20 cellular contexts compared by ENCODE assay signal in genomic region chr13:111278258-111278657, GRCh38. TPM values are rescaled to one million over a fixed set of nuclear protein-coding genes. Genes with fewer than 3 reads are reported as not detected.
DNase-seq lines count a peak whose midpoint lies in the region; ATAC-seq and TF ChIP-seq lines count a peak whose summit lies in the region.
"Had no signal": no experiment of that assay in that cellular context is flagged by ENCODE, and none has a peak within 500 bp of the region (broad histone marks: within the 10 kb centered on the region; RNA-seq: fewer than 3 reads in every experiment).

No MANE protein-coding gene starts in this region.

- ATAC-seq in gastrocnemius medialis: peak; percentile 85 to 90
- ATAC-seq: Panc1 had no signal

- TF ChIP-seq POLR2A in gastrocnemius medialis (IDR thresholded peaks at IDR 0.05): peak in 1 of 2 donors; percentile 28

- TF ChIP-seq CTCF in ascending aorta (IDR thresholded peaks at IDR 0.05) (no peak), left ventricle myocardium inferior (IDR thresholded peaks at IDR 0.05; ENCODE audit: borderline replicate concordance) (no peak), gastrocnemius medialis (IDR thresholded peaks at IDR 0.05 in 4 of 5, conservative IDR thresholded peaks at IDR 0.05 in 1 of 5) (no peak)

- no peaks in the 10 kb centered on the region for H3K9me3 Mint-ChIP-seq in T-helper 1 cell treated with Interleukin-12 subunit alpha and Interleukin-12 subunit beta and Interleukin-4 antibody, amounts not matched to agents 30 μg/mL and 1 μg/mL, for 36 hours
- H3K9me3 Mint-ChIP-seq in activated naive CD8-positive, alpha-beta T cell treated with anti-CD3 and anti-CD28 coated beads for 36 hours: no peaks in the 10 kb centered on the region

- no peaks in the 10 kb centered on the region for H3K27me3 Mint-ChIP-seq in T-helper 1 cell treated with Interleukin-12 subunit alpha and Interleukin-12 subunit beta and Interleukin-4 antibody, amounts not matched to agents 30 μg/mL and 1 μg/mL, for 36 hours (ENCODE audit: low read depth)
- H3K27me3 Mint-ChIP-seq in activated naive CD8-positive, alpha-beta T cell treated with anti-CD3 and anti-CD28 coated beads for 36 hours: no peaks in the 10 kb centered on the region

- peak overlapping the region; percentile 14 to 89 for H3K27ac ChIP-seq in ascending aorta
- peak overlapping the region; percentile 85 for H3K27ac ChIP-seq in left ventricle myocardium inferior (replicated peaks)
- H3K27ac ChIP-seq in gastrocnemius medialis: peak overlapping the region; percentile 80 to 86 (median 82)
- H3K27ac ChIP-seq: 22Rv1 had no signal

- peaks cover 17% of the 10 kb centered on the region for H3K4me1 Mint-ChIP-seq in T-helper 1 cell treated with Interleukin-12 subunit alpha and Interleukin-12 subunit beta and Interleukin-4 antibody, amounts not matched to agents 30 μg/mL and 1 μg/mL, for 36 hours (ENCODE audit: low read depth)
- peaks cover 21% of the 10 kb centered on the region for H3K4me1 Mint-ChIP-seq in activated naive CD8-positive, alpha-beta T cell treated with anti-CD3 and anti-CD28 coated beads for 36 hours

- peaks cover 7 to 26% of the 10 kb centered on the region in 2 donors for H3K4me1 ChIP-seq in ascending aorta
- peaks cover 64% of the 10 kb centered on the region for H3K4me1 ChIP-seq in left ventricle myocardium inferior
- H3K4me1 ChIP-seq in gastrocnemius medialis: peaks cover 29 to 36% of the 10 kb centered on the region in 2 donors

- H3K27me3 ChIP-seq in ascending aorta: no peaks in the 10 kb centered on the region
- no peaks in the 10 kb centered on the region for H3K27me3 ChIP-seq in left ventricle myocardium inferior (ENCODE audit: low read depth)
- H3K27me3 ChIP-seq in gastrocnemius medialis: no peaks in the 10 kb centered on the region

- H3K27ac Mint-ChIP-seq in T-helper 1 cell treated with Interleukin-12 subunit alpha and Interleukin-12 subunit beta and Interleukin-4 antibody, amounts not matched to agents 30 μg/mL and 1 μg/mL, for 36 hours: peak overlapping the region; percentile 65
- H3K27ac Mint-ChIP-seq in activated naive CD8-positive, alpha-beta T cell treated with anti-CD3 and anti-CD28 coated beads for 36 hours: no peak overlapping the region

- H3K9me3 ChIP-seq in ascending aorta (no peaks in the 10 kb centered on the region), left ventricle myocardium inferior (replicated peaks) (no peaks in the 10 kb centered on the region), gastrocnemius medialis (no peaks in the 10 kb centered on the region)

- H3K36me3 Mint-ChIP-seq in T-helper 1 cell treated with Interleukin-12 subunit alpha and Interleukin-12 subunit beta and Interleukin-4 antibody, amounts not matched to agents 30 μg/mL and 1 μg/mL, for 36 hours (ENCODE audit: low read depth): peaks cover 30% of the 10 kb centered on the region
- H3K36me3 Mint-ChIP-seq in activated naive CD8-positive, alpha-beta T cell treated with anti-CD3 and anti-CD28 coated beads for 36 hours: peaks cover 19% of the 10 kb centered on the region

- peak overlapping the region; percentile 3 for H3K4me3 Mint-ChIP-seq in T-helper 1 cell treated with Interleukin-12 subunit alpha and Interleukin-12 subunit beta and Interleukin-4 antibody, amounts not matched to agents 30 μg/mL and 1 μg/mL, for 36 hours
- H3K4me3 Mint-ChIP-seq in activated naive CD8-positive, alpha-beta T cell treated with anti-CD3 and anti-CD28 coated beads for 36 hours: no peak overlapping the region

- in situ Hi-C loops in gastrocnemius medialis (cut with MboI; ENCODE audit: low sequenced_read_pairs in 4 of 4): no loop called here

- H3K36me3 ChIP-seq in ascending aorta (peaks cover 47 to 68% of the 10 kb centered on the region in 2 donors), left ventricle myocardium inferior (peaks cover 75% of the 10 kb centered on the region), gastrocnemius medialis (peaks cover 0 to 38% of the 10 kb centered on the region in 2 donors)

- H3K4me3 ChIP-seq in ascending aorta: no peak overlapping the region
- no peak overlapping the region for H3K4me3 ChIP-seq in left ventricle myocardium inferior
- no peak overlapping the region for H3K4me3 ChIP-seq in gastrocnemius medialis

- intact Hi-C loops in ascending aorta (cut with DNase I): no loop called here
- intact Hi-C loops in left ventricle myocardium inferior (cut with micrococcal nuclease): no loop called here
- intact Hi-C loops in gastrocnemius medialis (cut with DNase I; ENCODE audit: low total_unique reads): no loop called here

- DNase-seq in T-helper 1 cell: no peak
- DNase-seq in ascending aorta (ENCODE audit: low spot score in 2 of 2): peak in 1 of 2 donors; percentile 22
- DNase-seq in left ventricle myocardium inferior: no peak
- peak; percentile 63 to 75 for DNase-seq in gastrocnemius medialis
- no peak for DNase-seq in activated naive CD8-positive, alpha-beta T cell treated with anti-CD3 and anti-CD28 coated beads for 36 hours
- DNase-seq in NCI-H510A (lab: John Stamatoyannopoulos, UW): no peak
- DNase-seq in GM19240 (ENCODE audit: insufficient read length, low spot score): no peak
- DNase-seq: C1 segment of cervical spinal cord, DMS 273 treated with DMSO at 0.1 percent for 48 hours, H7, Karpas-422, MM.1S, NCI-H2029, NCI-H2171 treated with DMSO at 0.1 percent for 48 hours, NCI-H82 had no signal

RNA-seq across cellular contexts. Expression of gene TEX29, which starts 42.2 kb away (rescaled TPM):
- total RNA-seq in ascending aorta: not detected
- not detected for total RNA-seq in left ventricle myocardium inferior
- total RNA-seq in gastrocnemius medialis: 1 to 10 TPM in 2 of 4 donors, not detected in 2; 1.1 to 3.4 TPM
- under 1 TPM in 1 of 2 experiments, not detected in 1; 0.46 TPM for total RNA-seq in activated naive CD8-positive, alpha-beta T cell treated with anti-CD3 and anti-CD28 coated beads for 36 hours
- total RNA-seq: Daoy, H7, NCI-H460 had no signal

Comparison
In these comparisons a context has a peak if more than half of its experiments do, and no peak if none do; other contexts are left out.
1. DNase-seq: peak in gastrocnemius medialis (2 of 2); none in T-helper 1 cell (0 of 5), left ventricle myocardium inferior (single experiment), activated naive CD8-positive, alpha-beta T cell treated with anti-CD3 and anti-CD28 coated beads for 36 hours (single experiment), NCI-H510A (single experiment) and GM19240 (single experiment).
2. Peak in every context shown above with its lines, with median percentiles within 50 percentile points of each other: H3K27ac ChIP-seq.